24 cellular contexts compared by ENCODE assay signal in genomic region chr9:9215050-9215449, GRCh38.
"Had no signal": no experiment of that assay in that cellular context is flagged by ENCODE, and none has a peak within 500 bp of the region (broad histone marks: within the 10 kb centered on the region; RNA-seq: fewer than 3 reads in every experiment).

No MANE protein-coding gene starts in this region.

- H3K4me1 ChIP-seq: ascending aorta, body of pancreas had no signal

- H3K4me3 ChIP-seq: ascending aorta, body of pancreas, cardiac muscle cell had no signal

- H3K9me3 Mint-ChIP-seq: activated B cell treated with CpG ODN at 0.5 μM for 24 hours; activated CD4-positive, alpha-beta T cell treated with anti-CD3 and anti-CD28 coated beads, Interleukin-2, amount 10 ng/mL, durations not matched to agents 24 days and 14 days; activated naive CD4-positive, alpha-beta T cell treated with anti-CD3 and anti-CD28 coated beads, Interleukin-2, amount 50 U/mL, for 24 hours; activated naive CD8-positive, alpha-beta T cell treated with anti-CD3 and anti-CD28 coated beads, Interleukin-2, amount 50 U/mL, for 24 hours; activated T-cell treated with anti-CD3 and anti-CD28 coated beads, Interleukin-2, amount 50 U/mL, for 24 hours; activated T-helper 1 cell treated with anti-CD3 and anti-CD28 coated beads, Interleukin-12 subunit alpha, Interleukin-12 subunit beta, Interleukin-2, Interleukin-4 antibody, amounts not matched to agents 30 ng/mL and 10 ng/mL and 1 ng/mL, durations not matched to agents 14 hours and 24 hours and 36 hours had no signal

- H3K27me3 Mint-ChIP-seq: activated B cell treated with CpG ODN at 0.5 μM for 24 hours; activated CD4-positive, alpha-beta T cell treated with anti-CD3 and anti-CD28 coated beads, Interleukin-2, amount 10 ng/mL, durations not matched to agents 24 days and 14 days; activated CD8-positive, alpha-beta memory T cell treated with anti-CD3 and anti-CD28 coated beads, Interleukin-2, amount 10 ng/mL, durations not matched to agents 7 days and 5 days; activated naive CD4-positive, alpha-beta T cell treated with anti-CD3 and anti-CD28 coated beads, Interleukin-2, amount 50 U/mL, for 24 hours; activated naive CD8-positive, alpha-beta T cell treated with anti-CD3 and anti-CD28 coated beads, Interleukin-2, amount 50 U/mL, for 24 hours; activated T-cell treated with anti-CD3 and anti-CD28 coated beads, Interleukin-2, amount 50 U/mL, for 24 hours; T-helper 17 cell had no signal

- H3K27ac ChIP-seq: ascending aorta, body of pancreas, cardiac muscle cell had no signal

- H3K36me3 Mint-ChIP-seq: activated CD8-positive, alpha-beta memory T cell treated with anti-CD3 and anti-CD28 coated beads, Interleukin-2, amount 10 ng/mL, durations not matched to agents 7 days and 5 days; activated naive CD4-positive, alpha-beta T cell treated with anti-CD3 and anti-CD28 coated beads, Interleukin-2, amount 50 U/mL, for 24 hours had no signal

- H3K9me3 ChIP-seq: ascending aorta, body of pancreas had no signal

- H3K4me1 Mint-ChIP-seq: activated B cell treated with CpG ODN at 0.5 μM for 24 hours; activated CD4-positive, alpha-beta T cell treated with anti-CD3 and anti-CD28 coated beads, Interleukin-2, amount 10 ng/mL, durations not matched to agents 24 days and 14 days; activated CD8-positive, alpha-beta memory T cell treated with anti-CD3 and anti-CD28 coated beads, Interleukin-2, amount 10 ng/mL, durations not matched to agents 7 days and 5 days; activated naive CD4-positive, alpha-beta T cell treated with anti-CD3 and anti-CD28 coated beads, Interleukin-2, amount 50 U/mL, for 24 hours; activated naive CD8-positive, alpha-beta T cell treated with anti-CD3 and anti-CD28 coated beads, Interleukin-2, amount 50 U/mL, for 24 hours; T-helper 17 cell had no signal

- ATAC-seq: activated CD8-positive, alpha-beta memory T cell treated with anti-CD3 and anti-CD28 coated beads, Interleukin-2, amount 10 ng/mL, durations not matched to agents 7 days and 5 days; activated naive CD8-positive, alpha-beta T cell treated with anti-CD3 and anti-CD28 coated beads, Interleukin-2, amount 50 U/mL, for 24 hours; body of pancreas; PC-3; T-helper 17 cell had no signal

- H3K4me3 Mint-ChIP-seq: activated B cell treated with CpG ODN at 0.5 μM for 24 hours; activated CD4-positive, alpha-beta T cell treated with anti-CD3 and anti-CD28 coated beads, Interleukin-2, amount 10 ng/mL, durations not matched to agents 24 days and 14 days; activated CD8-positive, alpha-beta memory T cell treated with anti-CD3 and anti-CD28 coated beads, Interleukin-2, amount 10 ng/mL, durations not matched to agents 7 days and 5 days; activated naive CD4-positive, alpha-beta T cell treated with anti-CD3 and anti-CD28 coated beads, Interleukin-2, amount 50 U/mL, for 24 hours; activated naive CD8-positive, alpha-beta T cell treated with anti-CD3 and anti-CD28 coated beads, Interleukin-2, amount 50 U/mL, for 24 hours; activated T-cell treated with anti-CD3 and anti-CD28 coated beads, Interleukin-2, amount 50 U/mL, for 24 hours; activated T-helper 1 cell treated with anti-CD3 and anti-CD28 coated beads, Interleukin-12 subunit alpha, Interleukin-12 subunit beta, Interleukin-2, Interleukin-4 antibody, amounts not matched to agents 30 ng/mL and 10 ng/mL and 1 ng/mL, durations not matched to agents 14 hours and 24 hours and 36 hours; T-helper 17 cell had no signal

- H3K36me3 ChIP-seq: ascending aorta, cardiac muscle cell had no signal

- DNase-seq: activated B cell treated with CpG ODN at 0.5 μM for 24 hours; activated CD4-positive, alpha-beta T cell treated with anti-CD3 and anti-CD28 coated beads for 1 hour; activated CD4-positive, alpha-beta T cell treated with anti-CD3 and anti-CD28 coated beads, Interleukin-2, amount 10 ng/mL, durations not matched to agents 24 days and 14 days; activated CD4-positive, alpha-beta T cell treated with anti-CD3 and anti-CD28 coated beads, Interleukin-2, amount 50 U/mL, for 48 hours; activated CD8-positive, alpha-beta memory T cell treated with anti-CD3 and anti-CD28 coated beads, Interleukin-2, amount 10 ng/mL, durations not matched to agents 7 days and 5 days; activated effector memory CD4-positive, alpha-beta T cell treated with Interleukin-2 at 50 U/mL for 16 hours; activated naive CD4-positive, alpha-beta T cell; activated naive CD8-positive, alpha-beta T cell treated with anti-CD3 and anti-CD28 coated beads, Interleukin-2, amount 50 U/mL, for 24 hours; activated T-cell treated with anti-CD3 and anti-CD28 coated beads, Interleukin-2, amount 50 U/mL, for 24 hours; amniotic stem cell; body of pancreas; cerebellar nuclear complex; MM.1S; NCI-H1105; NCI-H1436; NCI-H1694 treated with DMSO at 0.1 percent for 48 hours; NCI-H526; PC-3; T-helper 17 cell; T-helper 9 cell had no signal

- H3K27me3 ChIP-seq: ascending aorta, body of pancreas, cardiac muscle cell had no signal

- H3K27ac Mint-ChIP-seq: activated B cell treated with CpG ODN at 0.5 μM for 24 hours; activated CD4-positive, alpha-beta T cell treated with anti-CD3 and anti-CD28 coated beads, Interleukin-2, amount 10 ng/mL, durations not matched to agents 24 days and 14 days; activated CD8-positive, alpha-beta memory T cell treated with anti-CD3 and anti-CD28 coated beads, Interleukin-2, amount 10 ng/mL, durations not matched to agents 7 days and 5 days; activated naive CD4-positive, alpha-beta T cell treated with anti-CD3 and anti-CD28 coated beads, Interleukin-2, amount 50 U/mL, for 24 hours; activated naive CD8-positive, alpha-beta T cell treated with anti-CD3 and anti-CD28 coated beads, Interleukin-2, amount 50 U/mL, for 24 hours; activated T-cell treated with anti-CD3 and anti-CD28 coated beads, Interleukin-2, amount 50 U/mL, for 24 hours; activated T-helper 1 cell treated with anti-CD3 and anti-CD28 coated beads, Interleukin-12 subunit alpha, Interleukin-12 subunit beta, Interleukin-2, Interleukin-4 antibody, amounts not matched to agents 30 ng/mL and 10 ng/mL and 1 ng/mL, durations not matched to agents 14 hours and 24 hours and 36 hours; T-helper 17 cell had no signal
